In genomic region chr19:46271488-46272197, GRCh38 we compare ENCODE assay signal across 13 cellular contexts. TPM values are rescaled to one million over a fixed set of nuclear protein-coding genes. Genes with fewer than 3 reads are reported as not detected.
A peak's percentile ranks its signal among the peaks of the same experiment; 100 is the strongest.
DNase-seq lines count a peak whose midpoint lies in the region; ATAC-seq, FAIRE-seq and TF ChIP-seq lines count a peak whose summit lies in the region.
"Had no signal": no experiment of that assay in that cellular context is flagged by ENCODE, and none has a peak within 500 bp of the region (broad histone marks: within the 10 kb centered on the region; RNA-seq: fewer than 3 reads in every experiment).

No MANE protein-coding gene starts in this region.

- no peaks in the 10 kb centered on the region for H4K20me1 ChIP-seq in GM23338 (replicated peaks; ENCODE audit: insufficient read depth)
- H4K20me1 ChIP-seq in HepG2 (ENCODE audit: insufficient read depth, low read length) = no peaks in the 10 kb centered on the region

- 0 out of 2 replicates have a peak, but pooled peaks cover 4% of the 10 kb centered on the region for H3F3A ChIP-seq in GM23338 (replicated peaks; ENCODE audit: low read depth)

- FAIRE-seq in HepG2 (lab: Jason Lieb, UNC) = no peak
- FAIRE-seq: GM19239 had no signal

- peak overlapping the region; percentile 83 for H3K27ac Mint-ChIP-seq in GM23338
- peak overlapping the region; percentile 29 for H3K27ac Mint-ChIP-seq in activated naive CD8-positive, alpha-beta T cell treated with anti-CD3 and anti-CD28 coated beads, Interleukin-2, amount 50 U/mL, for 24 hours
- H3K27ac Mint-ChIP-seq: activated T-helper 1 cell treated with anti-CD3 and anti-CD28 coated beads, Interleukin-12 subunit alpha, Interleukin-12 subunit beta, Interleukin-2, Interleukin-4 antibody, amounts not matched to agents 30 ng/mL and 10 ng/mL and 1 ng/mL, durations not matched to agents 14 hours and 24 hours and 36 hours had no signal

- no peak for TF ChIP-seq RAD21 in HepG2 (CRISPR knock-in tag; IDR thresholded peaks at IDR 0.05)

- peaks cover 4% of the 10 kb centered on the region; the same call in 1 of the 3 replicates for H3K9me3 Mint-ChIP-seq in GM23338
- H3K9me3 Mint-ChIP-seq in activated naive CD8-positive, alpha-beta T cell treated with anti-CD3 and anti-CD28 coated beads, Interleukin-2, amount 50 U/mL, for 24 hours = no peaks in the 10 kb centered on the region
- H3K9me3 Mint-ChIP-seq: activated T-helper 1 cell treated with anti-CD3 and anti-CD28 coated beads, Interleukin-12 subunit alpha, Interleukin-12 subunit beta, Interleukin-2, Interleukin-4 antibody, amounts not matched to agents 30 ng/mL and 10 ng/mL and 1 ng/mL, durations not matched to agents 14 hours and 24 hours and 36 hours; naive thymus-derived CD4-positive, alpha-beta T cell had no signal

- peak; percentile 50 for ATAC-seq in GM23338
- ATAC-seq in activated naive CD8-positive, alpha-beta T cell treated with anti-CD3 and anti-CD28 coated beads, Interleukin-2, amount 50 U/mL, for 24 hours = peak; percentile 87
- ATAC-seq in GM19452 (IDR thresholded peaks at IDR 0.05; ENCODE audit: unreplicated experiment) = no peak
- no peak for ATAC-seq in HepG2
- no peak for ATAC-seq in HG02938 (IDR thresholded peaks at IDR 0.05; ENCODE audit: unreplicated experiment)
- ATAC-seq: naive thymus-derived CD4-positive, alpha-beta T cell had no signal

- H3K4me1 ChIP-seq in GM23338 (ENCODE audit: insufficient read depth) (peaks cover 22% of the 10 kb centered on the region), HepG2 (ENCODE audit: insufficient read depth, low read length) (no peaks in the 10 kb centered on the region)

- H3K9ac ChIP-seq in HepG2 (ENCODE audit: insufficient read depth, low read depth, low read length) = no peak overlapping the region

- H3K27me3 Mint-ChIP-seq in GM23338 (ENCODE audit: insufficient read depth, low read depth, poor library complexity) = peaks cover 2% of the 10 kb centered on the region
- H3K27me3 Mint-ChIP-seq in activated naive CD8-positive, alpha-beta T cell treated with anti-CD3 and anti-CD28 coated beads, Interleukin-2, amount 50 U/mL, for 24 hours = peaks cover 56% of the 10 kb centered on the region

- DNase-seq in ACHN = peak; percentile 96
- DNase-seq in GM23338 (ENCODE audit: low spot score) = no peak
- DNase-seq in activated naive CD8-positive, alpha-beta T cell treated with anti-CD3 and anti-CD28 coated beads, Interleukin-2, amount 50 U/mL, for 24 hours = peak; percentile 15
- peak; percentile 100 for DNase-seq in kidney tubule cell (ENCODE audit: low spot score)
- no peak for DNase-seq in HepG2 (ENCODE audit: low spot score)
- DNase-seq in OCI-M1 (lab: John Stamatoyannopoulos, UW) = no peak
- DNase-seq: foreskin melanocyte; naive thymus-derived CD4-positive, alpha-beta T cell; NCI-H1694 had no signal

- H3K36me3 ChIP-seq in GM23338 (ENCODE audit: insufficient read depth) (no peaks in the 10 kb centered on the region), HepG2 (replicated peaks in 1 of 2; ENCODE audit: control insufficient read depth in 1 of 2, insufficient read depth in 2 of 2, low read length in 2 of 2) (no peaks in the 10 kb centered on the region)

- WGBS in HepG2 (ENCODE audit: low lambda C conversion rate) = 15% methylated on average over 7 of the region's 8 CpGs

- no peak overlapping the region for H2AFZ ChIP-seq in GM23338
- H2AFZ ChIP-seq in HepG2 (ENCODE audit: low read length) = no peak overlapping the region

- H3K9me3 ChIP-seq in HepG2 (ENCODE audit: low read length) = no peaks in the 10 kb centered on the region

- H3K79me2 ChIP-seq in GM23338 (replicated peaks; ENCODE audit: insufficient read depth) (no peaks in the 10 kb centered on the region), HepG2 (ENCODE audit: insufficient read depth, low read length) (no peaks in the 10 kb centered on the region)

- no peak overlapping the region for H3K4me3 ChIP-seq in GM23338
- H3K4me3 ChIP-seq in HepG2 (replicated peaks in 1 of 3; ENCODE audit: insufficient read depth in 1 of 3, low read depth in 2 of 3, low read length in 3 of 3) = no peak overlapping the region

- POLR2A ChIA-PET in HepG2 (lab: Yijun Ruan, JAX) = no interaction called here

- H3K4me1 Mint-ChIP-seq in GM23338 = peaks cover 27% of the 10 kb centered on the region
- peaks cover 19% of the 10 kb centered on the region for H3K4me1 Mint-ChIP-seq in activated naive CD8-positive, alpha-beta T cell treated with anti-CD3 and anti-CD28 coated beads, Interleukin-2, amount 50 U/mL, for 24 hours

- H3K4me2 ChIP-seq in GM23338 (peak overlapping the region; percentile 58), HepG2 (ENCODE audit: low read depth, low read length) (no peak overlapping the region)

- CTCF ChIA-PET in HepG2 (lab: Yijun Ruan, JAX; ENCODE audit: low intra/inter-chr PET ratio, low total read pairs) = no interaction called here

- peaks cover 4% of the 10 kb centered on the region; the same call in 2 of the 3 replicates for H3K36me3 Mint-ChIP-seq in GM23338 (ENCODE audit: low read depth)
- no peaks in the 10 kb centered on the region for H3K36me3 Mint-ChIP-seq in activated naive CD8-positive, alpha-beta T cell treated with anti-CD3 and anti-CD28 coated beads, Interleukin-2, amount 50 U/mL, for 24 hours (ENCODE audit: low read depth)
- H3K36me3 Mint-ChIP-seq: naive thymus-derived CD4-positive, alpha-beta T cell had no signal

- H3K27ac ChIP-seq in GM23338 (ENCODE audit: low read depth) = peak overlapping the region; percentile 35; the same call in 1 of the 2 replicates
- H3K27ac ChIP-seq in HepG2 (ENCODE audit: extremely low read length, insufficient read depth, low read length) = no peak overlapping the region

- TF ChIP-seq EP300 in HepG2 (IDR thresholded peaks at IDR 0.05; ENCODE audit: low read depth in 2 of 2, low read length in 2 of 2) (no peak), HepG2 (CRISPR knock-in tag; IDR thresholded peaks at IDR 0.05; ENCODE audit: borderline replicate concordance) (no peak)

- no peaks in the 10 kb centered on the region for H3K9me2 ChIP-seq in GM23338 (ENCODE audit: insufficient read depth)

- H3K27me3 ChIP-seq in GM23338 (ENCODE audit: insufficient read depth) = no peaks in the 10 kb centered on the region
- peaks cover 0 to 5% of the 10 kb centered on the region in 2 experiments; a peak in 2 of 5 replicates for H3K27me3 ChIP-seq in HepG2 (ENCODE audit: control insufficient read depth in 1 of 2, insufficient read depth in 2 of 2, low read length in 2 of 2)

- 0 out of 3 replicates have a peak overlapping the region, but pooled peaks have one; percentile 21 for H3K4me3 Mint-ChIP-seq in GM23338
- H3K4me3 Mint-ChIP-seq in activated naive CD8-positive, alpha-beta T cell treated with anti-CD3 and anti-CD28 coated beads, Interleukin-2, amount 50 U/mL, for 24 hours = no peak overlapping the region
- H3K4me3 Mint-ChIP-seq: activated T-helper 1 cell treated with anti-CD3 and anti-CD28 coated beads, Interleukin-12 subunit alpha, Interleukin-12 subunit beta, Interleukin-2, Interleukin-4 antibody, amounts not matched to agents 30 ng/mL and 10 ng/mL and 1 ng/mL, durations not matched to agents 14 hours and 24 hours and 36 hours; naive thymus-derived CD4-positive, alpha-beta T cell had no signal

- no TSS peak for BruUV-seq in HepG2 (replicated peaks; lab: Mats Ljungman, UMichigan)

- TF ChIP-seq CTCF in GM23338 (conservative IDR thresholded peaks at IDR 0.05; ENCODE audit: low read depth in 2 of 2) = no peak
- TF ChIP-seq CTCF in HepG2 (CRISPR knock-in tag; IDR thresholded peaks at IDR 0.05) = no peak

- no peak for TF ChIP-seq POLR2A in HepG2 (IDR thresholded peaks at IDR 0.05; ENCODE audit: insufficient read depth in 1 of 2, low read depth in 2 of 2, low read length in 2 of 2)

- in situ Hi-C loops in ACHN (cut with HindIII; ENCODE audit: low pct_ligation_motif_present, low pct_unique_long_range_greater_than_20kb, low sequenced_read_pairs) = no loop called here
- in situ Hi-C loops in HepG2 (cut with HindIII; ENCODE audit: extremely low pct_ligation_motif_present, low pct_unique_long_range_greater_than_20kb) = no loop called here

- intact Hi-C loops in HepG2 (cut with micrococcal nuclease; ENCODE audit: unreplicated experiment) = no loop called here

RNA-seq across cellular contexts. Expression of gene HIF3A, which starts 25.2 kb away (rescaled TPM):
- 34.1 and 70.5 TPM in 2 replicates for total RNA-seq in GM23338 (2014; rRNA removed; shearing (Covaris generic))
- polyA plus RNA-seq in GM23338 (2016; fragmentation: Nextera tagmentation; extraction: Ambion mirVana) (20.4 and 20.8 TPM in 2 replicates), HepG2 (2011; rRNA removed) (0.22 and 0.38 TPM in 2 replicates)
- 0.09 TPM in 1 of 2 replicates, not detected in the other for total RNA-seq in HepG2 (2016; rRNA removed; fragmentation: Illumina TruSeq; extraction: Trizol)
- not detected in 2 replicates for total RNA-seq in HepG2 (2016; cell fraction: cytosol; rRNA removed; fragmentation: Illumina TruSeq; extraction: Trizol; ENCODE audit: low read depth)
- not detected in 2 replicates for total RNA-seq in HepG2 (2016; cell fraction: insoluble cytoplasmic fraction; rRNA removed; fragmentation: Illumina TruSeq; extraction: Trizol)
- not detected in 2 replicates for total RNA-seq in HepG2 (2016; cell fraction: membrane; rRNA removed; fragmentation: Illumina TruSeq; extraction: Trizol)
- not detected in 2 replicates for total RNA-seq in HepG2 (2016; cell fraction: nucleus; rRNA removed; fragmentation: Illumina TruSeq; extraction: Trizol)
- polyA plus RNA-seq in HepG2 (2011; cell fraction: cytosol; rRNA removed) = 0.13 and 0.36 TPM in 2 replicates
- 2.3 and 2.4 TPM in 2 replicates for polyA plus RNA-seq in HepG2 (2011; cell fraction: nucleus; rRNA removed)
- 1.6 and 4.3 TPM in 2 replicates for polyA plus RNA-seq in HepG2 (2012)
- not detected in 2 replicates for polyA plus RNA-seq in HepG2 (2016; cell fraction: cytosol; fragmentation: Illumina TruSeq; extraction: Trizol; ENCODE audit: low read depth)
- not detected in 2 replicates for polyA plus RNA-seq in HepG2 (2016; cell fraction: insoluble cytoplasmic fraction; fragmentation: Illumina TruSeq; extraction: Trizol; ENCODE audit: low read depth)
- not detected in 2 replicates for polyA plus RNA-seq in HepG2 (2016; cell fraction: membrane; fragmentation: Illumina TruSeq; extraction: Trizol; ENCODE audit: low read depth)
- 0.52 TPM in 1 of 2 replicates, not detected in the other for polyA plus RNA-seq in HepG2 (2016; cell fraction: nucleus; fragmentation: Illumina TruSeq; extraction: Trizol; ENCODE audit: insufficient read depth, low read depth)
- polyA minus RNA-seq in HepG2 (2011; rRNA and poly(A)+ RNA removed; ENCODE audit: low replicate concordance) = 0.72 and 0.87 TPM in 2 replicates
- 0.62 and 1.3 TPM in 2 replicates for polyA minus RNA-seq in HepG2 (2011; cell fraction: cytosol; rRNA and poly(A)+ RNA removed)
- 0.64 and 0.87 TPM in 2 replicates for polyA minus RNA-seq in HepG2 (2011; cell fraction: nucleus; rRNA and poly(A)+ RNA removed)
- total RNA-seq: activated T-helper 1 cell treated with anti-CD3 and anti-CD28 coated beads, Interleukin-12 subunit alpha, Interleukin-12 subunit beta, Interleukin-2, Interleukin-4 antibody, amounts not matched to agents 30 ng/mL and 10 ng/mL and 1 ng/mL, durations not matched to agents 14 hours and 24 hours and 36 hours; naive thymus-derived CD4-positive, alpha-beta T cell had no signal
- polyA plus RNA-seq: naive thymus-derived CD4-positive, alpha-beta T cell had no signal

RNA-seq across cellular contexts. Expression of gene IGFL1, which starts 42.1 kb away (rescaled TPM):
- not detected in 2 replicates for total RNA-seq in GM23338 (2014; rRNA removed; shearing (Covaris generic))
- polyA plus RNA-seq in GM23338 (2016; fragmentation: Nextera tagmentation; extraction: Ambion mirVana) (not detected in 2 replicates), HepG2 (2011; rRNA removed) (not detected in 2 replicates)
- total RNA-seq in HepG2 (2016; rRNA removed; fragmentation: Illumina TruSeq; extraction: Trizol) = not detected in 2 replicates
- not detected in 2 replicates for total RNA-seq in HepG2 (2016; cell fraction: cytosol; rRNA removed; fragmentation: Illumina TruSeq; extraction: Trizol; ENCODE audit: low read depth)
- not detected in 2 replicates for total RNA-seq in HepG2 (2016; cell fraction: insoluble cytoplasmic fraction; rRNA removed; fragmentation: Illumina TruSeq; extraction: Trizol)
- total RNA-seq in HepG2 (2016; cell fraction: membrane; rRNA removed; fragmentation: Illumina TruSeq; extraction: Trizol) = not detected in 2 replicates
- not detected in 2 replicates for total RNA-seq in HepG2 (2016; cell fraction: nucleus; rRNA removed; fragmentation: Illumina TruSeq; extraction: Trizol)
- not detected in 2 replicates for polyA plus RNA-seq in HepG2 (2011; cell fraction: cytosol; rRNA removed)
- polyA plus RNA-seq in HepG2 (2011; cell fraction: nucleus; rRNA removed) = not detected in 2 replicates
- not detected in 2 replicates for polyA plus RNA-seq in HepG2 (2012)
- not detected in 2 replicates for polyA plus RNA-seq in HepG2 (2016; cell fraction: cytosol; fragmentation: Illumina TruSeq; extraction: Trizol; ENCODE audit: low read depth)
- polyA plus RNA-seq in HepG2 (2016; cell fraction: insoluble cytoplasmic fraction; fragmentation: Illumina TruSeq; extraction: Trizol; ENCODE audit: low read depth) = not detected in 2 replicates
- not detected in 2 replicates for polyA plus RNA-seq in HepG2 (2016; cell fraction: membrane; fragmentation: Illumina TruSeq; extraction: Trizol; ENCODE audit: low read depth)
- not detected in 2 replicates for polyA plus RNA-seq in HepG2 (2016; cell fraction: nucleus; fragmentation: Illumina TruSeq; extraction: Trizol; ENCODE audit: insufficient read depth, low read depth)
- polyA minus RNA-seq in HepG2 (2011; rRNA and poly(A)+ RNA removed; ENCODE audit: low replicate concordance) = 0.56 TPM in 1 of 2 replicates, not detected in the other
- not detected in 2 replicates for polyA minus RNA-seq in HepG2 (2011; cell fraction: cytosol; rRNA and poly(A)+ RNA removed)
- polyA minus RNA-seq in HepG2 (2011; cell fraction: nucleus; rRNA and poly(A)+ RNA removed) = not detected in 2 replicates
- total RNA-seq: activated T-helper 1 cell treated with anti-CD3 and anti-CD28 coated beads, Interleukin-12 subunit alpha, Interleukin-12 subunit beta, Interleukin-2, Interleukin-4 antibody, amounts not matched to agents 30 ng/mL and 10 ng/mL and 1 ng/mL, durations not matched to agents 14 hours and 24 hours and 36 hours; naive thymus-derived CD4-positive, alpha-beta T cell had no signal
- polyA plus RNA-seq: naive thymus-derived CD4-positive, alpha-beta T cell had no signal

Comparison
In these comparisons a context has a peak if more than half of its experiments do, and no peak if none do; other contexts are left out.
1. DNase-seq: peak in ACHN (single experiment), activated naive CD8-positive, alpha-beta T cell treated with anti-CD3 and anti-CD28 coated beads, Interleukin-2, amount 50 U/mL, for 24 hours (single experiment) and kidney tubule cell (single experiment); none in GM23338 (single experiment), HepG2 (single experiment) and OCI-M1 (single experiment).
2. ATAC-seq: peak in GM23338 (single experiment) and activated naive CD8-positive, alpha-beta T cell treated with anti-CD3 and anti-CD28 coated beads, Interleukin-2, amount 50 U/mL, for 24 hours (single experiment); none in GM19452 (single experiment), HepG2 (single experiment) and HG02938 (single experiment).
3. RNA of gene HIF3A, which starts 25.2 kb away (total RNA-seq): 34.1 to 70.5 TPM in GM23338; 0.09 TPM in HepG2; every median in the first group is over 10 times any median in the second.